ENCODE assay signal across 8 cellular contexts in the genomic region with DNA sequence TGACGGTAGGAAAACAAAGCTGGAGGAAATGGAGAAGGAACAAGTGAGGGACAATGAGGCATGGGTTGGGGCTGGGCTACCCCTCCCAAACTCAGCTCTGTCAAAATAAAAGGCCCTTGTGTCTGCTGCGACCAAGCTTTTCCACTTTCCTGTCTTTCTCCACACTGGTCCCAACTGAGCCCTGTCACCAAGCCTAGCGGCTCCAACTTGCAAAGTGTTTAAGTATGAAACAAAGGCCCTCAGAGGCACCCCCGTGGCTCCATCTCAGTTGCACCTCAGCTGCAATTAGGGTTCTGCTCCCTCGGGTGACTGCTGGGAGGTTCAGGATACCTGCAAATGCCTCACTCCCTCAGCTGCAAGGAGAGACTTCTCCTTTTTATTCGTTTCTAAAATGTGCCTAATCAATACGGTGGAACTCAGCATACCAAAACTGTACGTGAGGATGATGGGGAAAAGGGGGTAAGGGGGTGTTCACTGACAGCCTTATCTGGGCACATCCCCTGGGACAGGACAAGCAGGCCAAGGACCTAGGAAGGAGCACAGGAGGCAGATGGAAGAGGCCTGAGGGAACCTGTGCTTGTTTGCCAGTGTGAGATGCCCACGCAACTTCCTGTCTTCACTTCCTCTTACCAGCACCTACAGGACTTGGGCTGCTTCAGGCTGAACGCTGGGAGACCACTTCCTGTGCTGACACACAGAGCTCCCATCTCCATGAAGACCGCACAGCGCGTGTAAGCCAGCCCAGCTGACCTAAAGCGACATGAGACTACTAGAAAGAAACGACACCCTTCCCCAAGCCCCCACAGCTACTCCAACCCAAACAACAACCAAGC. TPM values are rescaled to one million over a fixed set of nuclear protein-coding genes. Genes with fewer than 3 reads are reported as not detected.
A peak's percentile ranks its signal among the peaks of the same experiment; 100 is the strongest.
DNase-seq lines count a peak whose midpoint lies in the region; ATAC-seq lines count a peak whose summit lies in the region.

No MANE protein-coding gene starts in this region.

- H3K4me3 ChIP-seq in effector memory CD4-positive, alpha-beta T cell (ENCODE audit: insufficient read depth, low read depth, low read length, poor library complexity, severe bottlenecking), result peak overlapping the region; percentile 32
- H3K4me3 ChIP-seq in skin epidermis, result no peak overlapping the region

- H3K27me3 ChIP-seq in effector memory CD4-positive, alpha-beta T cell (replicated peaks; ENCODE audit: control insufficient read depth, insufficient read depth, low read length, poor library complexity, severe bottlenecking), result no peaks in the 10 kb centered on the region

- peaks cover 45% of the 10 kb centered on the region for H3K36me3 ChIP-seq in effector memory CD4-positive, alpha-beta T cell (ENCODE audit: control insufficient read depth, insufficient read depth, low read length)

- H3K4me1 ChIP-seq in effector memory CD4-positive, alpha-beta T cell (ENCODE audit: control insufficient read depth, insufficient read depth, low read length, poor library complexity, severe bottlenecking), result peaks cover 64% of the 10 kb centered on the region

- H3K27ac ChIP-seq in effector memory CD4-positive, alpha-beta T cell (ENCODE audit: insufficient read depth, low read length, poor library complexity, severe bottlenecking), result peak overlapping the region; percentile 86
- peak overlapping the region in 20 of 21 experiments; percentile 6 to 98 (median 75) for H3K27ac ChIP-seq in skin epidermis

- H3K9me3 ChIP-seq in effector memory CD4-positive, alpha-beta T cell (ENCODE audit: control insufficient read depth, low read length), result no peaks in the 10 kb centered on the region

- peak; percentile 89 for DNase-seq in activated CD4-positive, alpha-beta T cell treated with anti-CD3 and anti-CD28 coated beads for 48 hours
- DNase-seq in effector memory CD4-positive, alpha-beta T cell, result peak; percentile 76 to 80 (median 79)
- DNase-seq in HT-29 (ENCODE audit: low spot score) (no peak), NCI-H510A (lab: John Stamatoyannopoulos, UW) (no peak), NCI-H774 (lab: John Stamatoyannopoulos, UW) (no peak)

- peak; percentile 72 for ATAC-seq in GM19372 (IDR thresholded peaks at IDR 0.05; ENCODE audit: low read depth, unreplicated experiment)
- peak; percentile 56 for ATAC-seq in HG03565 (IDR thresholded peaks at IDR 0.05; ENCODE audit: unreplicated experiment)

RNA-seq across cellular contexts. Expression of a gene that starts 8.9 kb away (rescaled TPM):
- total RNA-seq in HT-29 (2014; rRNA removed; shearing (Covaris generic)), result 11.5 and 23.0 TPM in 2 replicates

RNA-seq across cellular contexts. Expression of a gene that starts 9.8 kb away (rescaled TPM):
- 9.6 and 11.0 TPM in 2 replicates for total RNA-seq in HT-29 (2014; rRNA removed; shearing (Covaris generic))

RNA-seq across cellular contexts. Expression of a gene that starts 16.9 kb away (rescaled TPM):
- 0.23 TPM in 1 of 2 replicates, not detected in the other for total RNA-seq in HT-29 (2014; rRNA removed; shearing (Covaris generic))

RNA-seq across cellular contexts. Expression of a gene that starts 31.4 kb away (rescaled TPM):
- 144 and 147 TPM in 2 replicates for total RNA-seq in HT-29 (2014; rRNA removed; shearing (Covaris generic))

RNA-seq across cellular contexts. Expression of a gene that starts 32.3 kb away (rescaled TPM):
- 115 and 141 TPM in 2 replicates for total RNA-seq in HT-29 (2014; rRNA removed; shearing (Covaris generic))

Comparison
In these comparisons a context has a peak if more than half of its experiments do, and no peak if none do; other contexts are left out.
1. DNase-seq: peak in activated CD4-positive, alpha-beta T cell treated with anti-CD3 and anti-CD28 coated beads for 48 hours (single experiment) and effector memory CD4-positive, alpha-beta T cell (3 of 3); none in HT-29 (single experiment), NCI-H510A (single experiment) and NCI-H774 (single experiment).